In the genomic region with DNA sequence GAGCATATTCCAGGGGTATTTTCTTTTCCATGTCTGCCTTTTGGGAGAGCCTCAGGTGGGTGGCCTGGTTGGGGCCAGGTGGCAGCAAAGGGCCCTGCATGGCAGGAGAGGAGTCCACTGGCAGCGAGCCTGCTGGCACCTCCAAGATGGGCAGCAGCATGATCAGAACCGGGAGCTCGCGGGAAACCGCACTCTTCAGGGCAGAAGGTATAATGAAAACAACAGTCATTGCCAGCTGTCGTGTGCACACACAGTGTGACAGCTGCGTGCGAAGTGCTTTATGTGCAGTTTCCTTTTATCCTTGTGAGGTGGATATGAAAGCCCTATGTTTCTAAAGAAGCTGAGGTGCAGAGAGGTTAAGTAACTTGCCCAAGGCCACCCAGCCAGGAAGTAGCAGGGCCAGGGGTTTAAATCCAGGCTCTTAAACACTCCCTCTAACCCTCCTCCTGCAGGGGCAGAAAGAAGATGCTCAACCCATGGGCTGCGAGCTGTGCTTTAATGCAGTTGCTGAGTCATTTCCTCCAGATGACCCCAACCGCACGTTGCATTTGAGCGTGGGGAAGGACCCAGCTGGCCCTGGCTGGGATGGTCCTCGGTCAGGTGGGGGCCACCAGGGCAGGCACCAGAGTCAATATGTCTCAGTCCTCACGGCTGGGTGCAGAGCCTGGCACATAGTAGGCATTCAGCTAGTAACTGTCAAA, we compare ENCODE assay signal across 10 cellular contexts.
DNase-seq lines count a peak whose midpoint lies in the region; ATAC-seq and TF ChIP-seq lines count a peak whose summit lies in the region.
"Had no signal": no experiment of that assay in that cellular context is flagged by ENCODE, and none has a peak within 500 bp of the region (broad histone marks: within the 10 kb centered on the region; RNA-seq: fewer than 3 reads in every experiment).

No MANE protein-coding gene starts in this region.

- peak; percentile 54 for DNase-seq in activated effector memory CD4-positive, alpha-beta T cell treated with anti-CD3 and anti-CD28 coated beads, Interleukin-2, amount 50 U/mL, for 16 hours
- DNase-seq in activated effector memory CD4-positive, alpha-beta T cell treated with Interleukin-2 at 50 U/mL for 16 hours: no peak
- peak; percentile 9 for DNase-seq in Jurkat, Clone E6-1 (ENCODE audit: low read depth, low spot score)
- peak; percentile 55 for DNase-seq in chondrocyte (ENCODE audit: low spot score)
- DNase-seq in stimulated activated naive CD8-positive, alpha-beta T cell treated with anti-CD3 and anti-CD28 coated beads, Interleukin-15, amount 100 ng/mL, for 72 hours: no peak
- DNase-seq in nephron progenitor cell: no peak
- no peak for DNase-seq in endothelial cell (ENCODE audit: low spot score)

- H3K27ac Mint-ChIP-seq in chondrocyte (ENCODE audit: unreplicated experiment): no peak overlapping the region
- peak overlapping the region in 1 of 2 donors; percentile 63 for H3K27ac Mint-ChIP-seq in stimulated activated naive CD8-positive, alpha-beta T cell treated with anti-CD3 and anti-CD28 coated beads, Interleukin-15, amount 100 ng/mL, for 72 hours
- no peak overlapping the region for H3K27ac Mint-ChIP-seq in nephron progenitor cell
- H3K27ac Mint-ChIP-seq in endothelial cell (ENCODE audit: unreplicated experiment): no peak overlapping the region
- H3K27ac Mint-ChIP-seq: CD4-positive, CD25-positive, alpha-beta regulatory T cell; stimulated activated naive CD8-positive, alpha-beta T cell treated with anti-CD3 and anti-CD28 coated beads, Interleukin-15, Interleukin-2, amounts not matched to agents 100 ng/mL and 50 ng/mL, for 24 hours had no signal

- H3K4me3 Mint-ChIP-seq in chondrocyte (ENCODE audit: unreplicated experiment) (no peak overlapping the region), nephron progenitor cell (no peak overlapping the region), endothelial cell (ENCODE audit: unreplicated experiment) (no peak overlapping the region)
- H3K4me3 Mint-ChIP-seq in stimulated activated naive CD8-positive, alpha-beta T cell treated with anti-CD3 and anti-CD28 coated beads, Interleukin-15, amount 100 ng/mL, for 72 hours: no peak overlapping the region
- H3K4me3 Mint-ChIP-seq: CD4-positive, CD25-positive, alpha-beta regulatory T cell; stimulated activated naive CD8-positive, alpha-beta T cell treated with anti-CD3 and anti-CD28 coated beads, Interleukin-15, Interleukin-2, amounts not matched to agents 100 ng/mL and 50 ng/mL, for 24 hours had no signal

- peak; percentile 43 for ATAC-seq in stimulated activated naive CD8-positive, alpha-beta T cell treated with anti-CD3 and anti-CD28 coated beads, Interleukin-15, amount 100 ng/mL, for 72 hours
- ATAC-seq in HG02763 (IDR thresholded peaks at IDR 0.05; ENCODE audit: unreplicated experiment): no peak

- TF ChIP-seq CTCF in chondrocyte (IDR thresholded peaks at IDR 0.05) (no peak), nephron progenitor cell (IDR thresholded peaks at IDR 0.05) (no peak), endothelial cell (IDR thresholded peaks at IDR 0.05; ENCODE audit: unreplicated experiment) (no peak)

- H3K9me3 Mint-ChIP-seq in chondrocyte (ENCODE audit: low read depth) (no peaks in the 10 kb centered on the region), nephron progenitor cell (no peaks in the 10 kb centered on the region), endothelial cell (ENCODE audit: unreplicated experiment) (no peaks in the 10 kb centered on the region)
- no peaks in the 10 kb centered on the region for H3K9me3 Mint-ChIP-seq in stimulated activated naive CD8-positive, alpha-beta T cell treated with anti-CD3 and anti-CD28 coated beads, Interleukin-15, amount 100 ng/mL, for 72 hours
- H3K9me3 Mint-ChIP-seq: CD4-positive, CD25-positive, alpha-beta regulatory T cell; stimulated activated naive CD8-positive, alpha-beta T cell treated with anti-CD3 and anti-CD28 coated beads, Interleukin-15, Interleukin-2, amounts not matched to agents 100 ng/mL and 50 ng/mL, for 24 hours had no signal

- peaks cover 3% of the 10 kb centered on the region for H3K27me3 Mint-ChIP-seq in chondrocyte (ENCODE audit: low read depth)
- no peaks in the 10 kb centered on the region for H3K27me3 Mint-ChIP-seq in stimulated activated naive CD8-positive, alpha-beta T cell treated with anti-CD3 and anti-CD28 coated beads, Interleukin-15, amount 100 ng/mL, for 72 hours
- no peaks in the 10 kb centered on the region for H3K27me3 Mint-ChIP-seq in nephron progenitor cell (ENCODE audit: low read depth, poor library complexity)
- no peaks in the 10 kb centered on the region for H3K27me3 Mint-ChIP-seq in endothelial cell (ENCODE audit: unreplicated experiment)
- H3K27me3 Mint-ChIP-seq: CD4-positive, CD25-positive, alpha-beta regulatory T cell; stimulated activated naive CD8-positive, alpha-beta T cell treated with anti-CD3 and anti-CD28 coated beads, Interleukin-15, Interleukin-2, amounts not matched to agents 100 ng/mL and 50 ng/mL, for 24 hours had no signal

- no peaks in the 10 kb centered on the region for H3K36me3 Mint-ChIP-seq in chondrocyte (ENCODE audit: low read depth)
- no peaks in the 10 kb centered on the region for H3K36me3 Mint-ChIP-seq in nephron progenitor cell (ENCODE audit: low read depth)
- H3K36me3 Mint-ChIP-seq in endothelial cell (ENCODE audit: low read depth, unreplicated experiment): no peaks in the 10 kb centered on the region
- H3K36me3 Mint-ChIP-seq: CD4-positive, CD25-positive, alpha-beta regulatory T cell had no signal

- no peak overlapping the region for H3K4me3 ChIP-seq in Jurkat, Clone E6-1 (ENCODE audit: low read length)

- H3K4me1 Mint-ChIP-seq in chondrocyte (ENCODE audit: low read depth) (peaks cover 25% of the 10 kb centered on the region), nephron progenitor cell (peaks cover 64% of the 10 kb centered on the region), endothelial cell (ENCODE audit: unreplicated experiment) (no peaks in the 10 kb centered on the region)
- H3K4me1 Mint-ChIP-seq in stimulated activated naive CD8-positive, alpha-beta T cell treated with anti-CD3 and anti-CD28 coated beads, Interleukin-15, amount 100 ng/mL, for 72 hours: peaks cover 20% of the 10 kb centered on the region
- H3K4me1 Mint-ChIP-seq: CD4-positive, CD25-positive, alpha-beta regulatory T cell had no signal

Comparison
In these comparisons a context has a peak if more than half of its experiments do, and no peak if none do; other contexts are left out.
1. DNase-seq: peak in activated effector memory CD4-positive, alpha-beta T cell treated with anti-CD3 and anti-CD28 coated beads, Interleukin-2, amount 50 U/mL, for 16 hours (single experiment), Jurkat, Clone E6-1 (single experiment) and chondrocyte (single experiment); none in activated effector memory CD4-positive, alpha-beta T cell treated with Interleukin-2 at 50 U/mL for 16 hours (single experiment), stimulated activated naive CD8-positive, alpha-beta T cell treated with anti-CD3 and anti-CD28 coated beads, Interleukin-15, amount 100 ng/mL, for 72 hours (0 of 2), nephron progenitor cell (single experiment) and endothelial cell (single experiment).